In the genomic region with DNA sequence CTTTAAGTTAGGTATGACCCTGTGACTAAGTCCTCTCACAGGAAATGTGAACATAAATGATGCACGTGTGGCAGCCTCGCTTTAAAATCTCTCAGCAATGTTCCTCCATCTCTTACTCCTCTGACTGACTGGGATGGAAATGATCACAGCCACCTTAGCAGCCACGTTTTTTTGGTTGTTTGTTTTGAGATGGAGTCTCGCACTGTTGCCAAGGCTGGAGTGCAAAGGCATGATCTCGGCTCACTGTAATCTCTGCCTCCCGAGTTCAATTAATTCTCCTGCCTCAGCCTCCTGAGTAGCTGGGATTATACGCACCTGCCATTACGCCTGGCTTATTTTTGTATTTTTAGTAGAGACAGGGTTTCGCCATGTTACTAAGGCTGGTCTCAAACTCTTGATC, we compare ENCODE assay signal across 1 cellular context.
TF ChIP-seq lines count a peak whose summit lies in the region.

No MANE protein-coding gene starts in this region.

TF ChIP-seq in IMR-90, 13 proteins besides CTCF, POLR2A, EP300 and RAD21 (continued from another document):
- no peak for TF ChIP-seq USF2 (IDR thresholded peaks at IDR 0.05; ENCODE audit: low read depth, low read length)
- TF ChIP-seq, protein P1, sequence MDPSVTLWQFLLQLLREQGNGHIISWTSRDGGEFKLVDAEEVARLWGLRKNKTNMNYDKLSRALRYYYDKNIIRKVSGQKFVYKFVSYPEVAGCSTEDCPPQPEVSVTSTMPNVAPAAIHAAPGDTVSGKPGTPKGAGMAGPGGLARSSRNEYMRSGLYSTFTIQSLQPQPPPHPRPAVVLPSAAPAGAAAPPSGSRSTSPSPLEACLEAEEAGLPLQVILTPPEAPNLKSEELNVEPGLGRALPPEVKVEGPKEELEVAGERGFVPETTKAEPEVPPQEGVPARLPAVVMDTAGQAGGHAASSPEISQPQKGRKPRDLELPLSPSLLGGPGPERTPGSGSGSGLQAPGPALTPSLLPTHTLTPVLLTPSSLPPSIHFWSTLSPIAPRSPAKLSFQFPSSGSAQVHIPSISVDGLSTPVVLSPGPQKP (IDR thresholded peaks at IDR 0.05; ENCODE audit: borderline replicate concordance, low read depth, low read length), result no peak
- TF ChIP-seq MAZ (IDR thresholded peaks at IDR 0.05; ENCODE audit: borderline replicate concordance, low read depth, low read length), result no peak
- no peak for TF ChIP-seq RFX5 (IDR thresholded peaks at IDR 0.05; ENCODE audit: low read depth, low read length)
- no peak for TF ChIP-seq SMC3 (IDR thresholded peaks at IDR 0.05; ENCODE audit: low read depth, low read length)
